In genomic region chrX:119853449-119853848, GRCh38 we compare ENCODE assay signal across 7 cellular contexts. TPM values are rescaled to one million over a fixed set of nuclear protein-coding genes. Genes with fewer than 3 reads are reported as not detected.
DNase-seq lines count a peak whose midpoint lies in the region; FAIRE-seq and TF ChIP-seq lines count a peak whose summit lies in the region.

No MANE protein-coding gene starts in this region.

- H3K27ac ChIP-seq in H9 (ENCODE audit: insufficient read length, low read depth, low read length) (no peak overlapping the region), SU-DHL-6 (ENCODE audit: low read depth, low read length) (no peak overlapping the region)

- no peak overlapping the region for H3K56ac ChIP-seq in H9 (ENCODE audit: insufficient read length, low read depth, low read length)

- H4K20me1 ChIP-seq in H9 (ENCODE audit: control insufficient read depth, insufficient read depth, insufficient read length) = no peaks in the 10 kb centered on the region
- no peaks in the 10 kb centered on the region for H4K20me1 ChIP-seq in SU-DHL-6 (ENCODE audit: low read depth, low read length)

- no peak overlapping the region for H2BK5ac ChIP-seq in H9 (ENCODE audit: insufficient read length, low read length)

- H3K79me2 ChIP-seq in H9 (ENCODE audit: insufficient read depth, low read length) (peaks cover 4% of the 10 kb centered on the region; the same call in 1 of the 2 replicates), SU-DHL-6 (ENCODE audit: insufficient read depth, low read length) (peaks cover 17% of the 10 kb centered on the region)

- H3K4me1 Mint-ChIP-seq in H9 = peaks cover 3 to 4% of the 10 kb centered on the region in 2 experiments; a peak in 2 of 4 replicates

- H4K8ac ChIP-seq in H9 (replicated peaks; ENCODE audit: insufficient read length, low read depth, low read length) = no peak overlapping the region

- no peak overlapping the region for H2BK15ac ChIP-seq in H9 (ENCODE audit: low read depth, low read length)

- H4K5ac ChIP-seq in H9 (ENCODE audit: insufficient read length, low read depth, low read length) = no peak overlapping the region

- DNase-seq in H9 (no peak), glomerular visceral epithelial cell (ENCODE audit: extremely low spot score) (peak; percentile 4), NCI-H1092 treated with DMSO at 0.1 percent for 48 hours (lab: John Stamatoyannopoulos, UW) (no peak), NK-92 (lab: John Stamatoyannopoulos, UW; ENCODE audit: unreplicated experiment) (no peak), GM12891 (ENCODE audit: insufficient read length, low spot score) (no peak)

- peak overlapping the region; percentile 90 to 94 for H3K4me3 Mint-ChIP-seq in H9

- TF ChIP-seq CTCF in H9 (conservative IDR thresholded peaks at IDR 0.05) = no peak
- no peak for TF ChIP-seq CTCF in SU-DHL-6 (IDR thresholded peaks at IDR 0.05; ENCODE audit: insufficient read depth, low read length, poor library complexity, severe bottlenecking)

- peak overlapping the region; percentile 52 for H3K4me3 ChIP-seq in SU-DHL-6 (ENCODE audit: insufficient read depth, low read length, poor library complexity, severe bottlenecking)
- peak overlapping the region; percentile 69 for H3K4me3 ChIP-seq in skeletal muscle satellite cell (ENCODE audit: low read length)

- no peak overlapping the region for H2AK5ac ChIP-seq in H9 (ENCODE audit: insufficient read length, low read length)

- H3K14ac ChIP-seq in H9 (ENCODE audit: insufficient read depth, low read length) = no peak overlapping the region

- H3K36me3 Mint-ChIP-seq in H9 (ENCODE audit: insufficient read depth in 1 of 3, low read depth in 3 of 3) = peaks cover 12 to 39% (median 34%) of the 10 kb centered on the region in 3 experiments

- H2BK120ac ChIP-seq in H9 (ENCODE audit: low read depth, low read length, poor library complexity, severe bottlenecking) = no peak overlapping the region

- H3K4me1 ChIP-seq in H9 (ENCODE audit: insufficient read depth, low read length) (no peaks in the 10 kb centered on the region), skeletal muscle satellite cell (ENCODE audit: control insufficient read depth, insufficient read depth, low read length) (no peaks in the 10 kb centered on the region)

- no peak for FAIRE-seq in GM12891 (lab: Jason Lieb, UNC)

- H3K9me3 ChIP-seq in H9 (ENCODE audit: control insufficient read depth, low read depth, low read length) (peaks cover 15% of the 10 kb centered on the region), SU-DHL-6 (ENCODE audit: insufficient read depth, low read length) (no peaks in the 10 kb centered on the region), skeletal muscle satellite cell (replicated peaks; ENCODE audit: low read length) (no peaks in the 10 kb centered on the region)

- H3K4ac ChIP-seq in H9 (ENCODE audit: low read depth, low read length) = no peak overlapping the region

- H2BK20ac ChIP-seq in H9 (ENCODE audit: low read depth, low read length, poor library complexity, severe bottlenecking) = no peak overlapping the region

- no peaks in the 10 kb centered on the region for H3K79me1 ChIP-seq in H9 (ENCODE audit: insufficient read depth, low read depth, low read length, poor library complexity, severe bottlenecking)

- H3K36me3 ChIP-seq in SU-DHL-6 (ENCODE audit: low read length) (peaks cover 2% of the 10 kb centered on the region; the same call in 1 of the 2 replicates), skeletal muscle satellite cell (ENCODE audit: insufficient read depth, low read length) (peaks cover 3% of the 10 kb centered on the region)

- TF ChIP-seq POLR2A in GM12891 (IDR thresholded peaks at IDR 0.05; ENCODE audit: low read depth, low read length) = no peak

- H3K27me3 ChIP-seq in H9 (ENCODE audit: insufficient read depth, low read length) (no peaks in the 10 kb centered on the region), SU-DHL-6 (ENCODE audit: low read length) (no peaks in the 10 kb centered on the region), skeletal muscle satellite cell (ENCODE audit: control insufficient read depth, insufficient read depth, low read length) (no peaks in the 10 kb centered on the region)

- H3K4me2 ChIP-seq in H9 (ENCODE audit: insufficient read depth, insufficient read length, low read length) (peak overlapping the region; percentile 58), SU-DHL-6 (ENCODE audit: low read depth, low read length, poor library complexity, severe bottlenecking) (peak overlapping the region; percentile 97), skeletal muscle satellite cell (ENCODE audit: low read length) (peak overlapping the region; percentile 83)

- H3K18ac ChIP-seq in H9 (ENCODE audit: insufficient read length, low read depth, low read length) = no peak overlapping the region

- H4K91ac ChIP-seq in H9 (ENCODE audit: insufficient read length, low read depth, low read length) = no peak overlapping the region

- H3K27ac Mint-ChIP-seq in H9 = peak overlapping the region in 2 of 3 experiments; percentile 96 to 99; a peak in 3 of 7 replicates

- H2AFZ ChIP-seq in H9 (ENCODE audit: low read length) = peak overlapping the region; percentile 16
- peak overlapping the region; percentile 68 for H2AFZ ChIP-seq in SU-DHL-6 (ENCODE audit: low read depth, low read length, severe bottlenecking)

- H3K23me2 ChIP-seq in H9 (ENCODE audit: insufficient read length, low read depth, low read length, poor library complexity, severe bottlenecking) = peaks cover 4% of the 10 kb centered on the region

- H3T11ph ChIP-seq in H9 (ENCODE audit: low read length) = no peak overlapping the region

- H3K23ac ChIP-seq in H9 (ENCODE audit: insufficient read length, low read depth, low read length) = no peak overlapping the region

- no peaks in the 10 kb centered on the region for H3K9me2 ChIP-seq in SU-DHL-6 (replicated peaks; ENCODE audit: insufficient read depth, low read length)

- no peak overlapping the region for H2BK12ac ChIP-seq in H9 (ENCODE audit: insufficient read length, low read depth, low read length)

- H3K9ac ChIP-seq in H9 (ENCODE audit: extremely low read depth, insufficient read length, low read length) (peak overlapping the region; percentile 66), SU-DHL-6 (ENCODE audit: low read length) (peak overlapping the region; percentile 97), skeletal muscle satellite cell (ENCODE audit: low read depth, low read length) (peak overlapping the region; percentile 79)

- WGBS in H9 (ENCODE audit: extremely low coverage, insufficient read length, low lambda C conversion rate) = no CpG with 5 or more reads among the region's 10 CpGs

- H3K9me3 Mint-ChIP-seq in H9 = peaks cover 65 to 81% of the 10 kb centered on the region in 2 experiments

- no peaks in the 10 kb centered on the region for H3F3A ChIP-seq in SU-DHL-6 (ENCODE audit: insufficient read depth)

- H3K27me3 Mint-ChIP-seq in H9 (ENCODE audit: low read depth) = peaks cover 3% of the 10 kb centered on the region; the same call in 1 of the 2 replicates

TF ChIP-seq in GM12891, 5 proteins besides CTCF, POLR2A, EP300 and RAD21:
- TF ChIP-seq POU2F2 (IDR thresholded peaks at IDR 0.05; ENCODE audit: low read depth, low read length) (no peak), TAF1 (IDR thresholded peaks at IDR 0.05; ENCODE audit: low read depth, low read length) (no peak), POLR2AphosphoS5 (IDR thresholded peaks at IDR 0.05; ENCODE audit: low read depth, low read length) (no peak), SPI1 (IDR thresholded peaks at IDR 0.05; ENCODE audit: low read depth, low read length) (no peak), PAX5 (IDR thresholded peaks at IDR 0.05; ENCODE audit: insufficient read depth, low read length, severe bottlenecking) (no peak)
TF ChIP-seq in GM12891: peak in this region for 0.

RNA-seq across cellular contexts. Expression of gene UPF3B, which starts 0.7 kb away (rescaled TPM):
- total RNA-seq in H9 (2021) = 29.8 and 31.5 TPM in 2 replicates
- 1.1 and 1.8 TPM in 2 replicates for total RNA-seq in skeletal muscle satellite cell (2012; rRNA removed)
- polyA plus RNA-seq in GM12891 (2012; ENCODE audit: low read depth, missing spikeins) = 19.3 TPM

RNA-seq across cellular contexts. Expression of gene RNF113A, which starts 18.1 kb away (rescaled TPM):
- total RNA-seq in H9 (2021) = 11.4 and 13.7 TPM in 2 replicates
- total RNA-seq in skeletal muscle satellite cell (2012; rRNA removed) = 11.9 and 17.7 TPM in 2 replicates
- 27.0 TPM for polyA plus RNA-seq in GM12891 (2012; ENCODE audit: low read depth, missing spikeins)

RNA-seq across cellular contexts. Expression of gene NDUFA1, which starts 18.2 kb away (rescaled TPM):
- total RNA-seq in H9 (2021) = 69.4 and 70.8 TPM in 2 replicates
- total RNA-seq in skeletal muscle satellite cell (2012; rRNA removed) = 47.8 and 56.8 TPM in 2 replicates
- 271 TPM for polyA plus RNA-seq in GM12891 (2012; ENCODE audit: low read depth, missing spikeins)

RNA-seq across cellular contexts. Expression of gene AKAP14, which starts 42.2 kb away (rescaled TPM):
- total RNA-seq in H9 (2021) = not detected in 2 replicates
- not detected in 2 replicates for total RNA-seq in skeletal muscle satellite cell (2012; rRNA removed)
- polyA plus RNA-seq in GM12891 (2012; ENCODE audit: low read depth, missing spikeins) = not detected
